ENCODE assay signal across 25 cellular contexts in genomic region chr7:102181517-102181916, GRCh38.
DNase-seq lines count a peak whose midpoint lies in the region; ATAC-seq, FAIRE-seq and TF ChIP-seq lines count a peak whose summit lies in the region.
"Had no signal": no experiment of that assay in that cellular context is flagged by ENCODE, and none has a peak within 500 bp of the region (broad histone marks: within the 10 kb centered on the region; RNA-seq: fewer than 3 reads in every experiment).

No MANE protein-coding gene starts in this region.

- DNase-seq in HCT116 (ENCODE audit: low read depth, low spot score), result no peak
- DNase-seq in SK-N-SH, result no peak
- no peak for DNase-seq in K562 (ENCODE audit: extremely low read depth in 1 of 4, low spot score in 3 of 4)
- no peak for DNase-seq in gastrocnemius medialis
- no peak for DNase-seq in CD8-positive, alpha-beta T cell
- DNase-seq in activated naive CD8-positive, alpha-beta T cell treated with anti-CD3 and anti-CD28 coated beads, Interleukin-2, amount 50 U/mL, for 24 hours, result no peak
- DNase-seq: 8988T; ACHN; BE2C; C1 segment of cervical spinal cord; Caco-2; Calu3; CD4-positive, alpha-beta memory T cell; CD4-positive, CD25-positive, alpha-beta regulatory T cell; DMS79 treated with DMSO at 0.1 percent for 48 hours; GF-D8 had no signal

- CTCF ChIA-PET in HCT116 (lab: Charles Lee) (no interaction called here), SK-N-SH (lab: Yijun Ruan, JAX) (interaction anchor here (1.5 kb wide), 1 partner anchor 579 kb away, joined by 4 read pairs; no protein-coding TSS in a partner anchor), K562 (lab: Yijun Ruan, JAX; ENCODE audit: low intra/inter-chr PET ratio) (no interaction called here)
- CTCF ChIA-PET in CD8-positive, alpha-beta T cell (lab: Charles Lee), result no interaction called here

- H3K4me3 ChIP-seq in HCT116 (replicated peaks in 1 of 2; ENCODE audit: low read depth in 1 of 2, low read length in 2 of 2) (no peak overlapping the region), SK-N-SH (ENCODE audit: low read depth in 2 of 2, low read length in 1 of 2) (no peak overlapping the region), K562 (no peak overlapping the region), gastrocnemius medialis (no peak overlapping the region)
- no peak overlapping the region for H3K4me3 ChIP-seq in CD8-positive, alpha-beta T cell (ENCODE audit: low read depth, low read length)
- H3K4me3 ChIP-seq: BLaER1 had no signal

- H3K4me2 ChIP-seq in HCT116 (ENCODE audit: low read length) (no peak overlapping the region), SK-N-SH (no peak overlapping the region), K562 (ENCODE audit: insufficient read depth, low read length) (no peak overlapping the region)
- H3K4me2 ChIP-seq: BLaER1 had no signal

- H3K9me3 ChIP-seq in HCT116 (ENCODE audit: control insufficient read depth in 1 of 2, insufficient read depth in 1 of 2, low read depth in 1 of 2, low read length in 2 of 2) (no peaks in the 10 kb centered on the region), SK-N-SH (no peaks in the 10 kb centered on the region), K562 (replicated peaks; ENCODE audit: control insufficient read depth, insufficient read depth, low read depth, low read length) (no peaks in the 10 kb centered on the region), gastrocnemius medialis (no peaks in the 10 kb centered on the region)
- no peaks in the 10 kb centered on the region for H3K9me3 ChIP-seq in CD8-positive, alpha-beta T cell (ENCODE audit: low read length)
- H3K9me3 ChIP-seq: BE2C, BLaER1, Caco-2 had no signal

- RAD21 ChIA-PET in HCT116 (lab: Charles Lee; ENCODE audit: low non-redundant PET in 1 of 2, low total read pairs in 2 of 2, uncharacterized antibody in 2 of 2, unreplicated experiment in 2 of 2), result no interaction called here

- H3K79me2 ChIP-seq in HCT116 (ENCODE audit: insufficient read depth, low read length) (no peaks in the 10 kb centered on the region), SK-N-SH (ENCODE audit: insufficient read depth) (no peaks in the 10 kb centered on the region), K562 (ENCODE audit: control insufficient read depth, insufficient read depth, low read length) (no peaks in the 10 kb centered on the region)

- no peak for TF ChIP-seq CTCF in HCT116 (IDR thresholded peaks at IDR 0.05 in 2 of 3, conservative IDR thresholded peaks at IDR 0.05 in 1 of 3; ENCODE audit: borderline replicate concordance in 1 of 3, insufficient read depth in 1 of 3, low read depth in 2 of 3, low read length in 2 of 3)
- no peak for TF ChIP-seq CTCF in SK-N-SH (IDR thresholded peaks at IDR 0.05)
- TF ChIP-seq CTCF in K562 (IDR thresholded peaks at IDR 0.05 in 2 of 3, conservative IDR thresholded peaks at IDR 0.05 in 1 of 3; ENCODE audit: insufficient read depth in 2 of 3, low read depth in 1 of 3, low read length in 3 of 3), result no peak
- TF ChIP-seq CTCF in gastrocnemius medialis (IDR thresholded peaks at IDR 0.05 in 4 of 5, conservative IDR thresholded peaks at IDR 0.05 in 1 of 5), result no peak
- TF ChIP-seq CTCF in CD8-positive, alpha-beta T cell (IDR thresholded peaks at IDR 0.05), result no peak

- WGBS in SK-N-SH (ENCODE audit: low lambda C conversion rate), result 77% methylated on average over 8 of the region's 8 CpGs
- 98% methylated on average over 8 of the region's 8 CpGs for WGBS in K562 (ENCODE audit: insufficient coverage, low coverage, missing lambda C conversion rate)

- no peak overlapping the region for H3K27ac ChIP-seq in HCT116 (ENCODE audit: low read depth, low read length)
- H3K27ac ChIP-seq in SK-N-SH (ENCODE audit: low read depth in 2 of 2, low read length in 1 of 2), result no peak overlapping the region
- H3K27ac ChIP-seq in K562 (ENCODE audit: extremely low read depth, low read depth, low read length), result no peak overlapping the region
- H3K27ac ChIP-seq in gastrocnemius medialis, result peak overlapping the region; percentile 52 to 81 (median 70)
- no peak overlapping the region for H3K27ac ChIP-seq in CD8-positive, alpha-beta T cell (ENCODE audit: low read depth, low read length)
- H3K27ac ChIP-seq: BLaER1 had no signal

- no peaks in the 10 kb centered on the region for H3K27me3 ChIP-seq in HCT116 (ENCODE audit: insufficient read depth, low read length)
- no peaks in the 10 kb centered on the region for H3K27me3 ChIP-seq in SK-N-SH (ENCODE audit: insufficient read depth)
- no peaks in the 10 kb centered on the region for H3K27me3 ChIP-seq in K562 (ENCODE audit: control insufficient read depth in 2 of 2, insufficient read depth in 2 of 2, low read length in 2 of 2)
- H3K27me3 ChIP-seq in gastrocnemius medialis, result no peaks in the 10 kb centered on the region
- no peaks in the 10 kb centered on the region for H3K27me3 ChIP-seq in CD8-positive, alpha-beta T cell (ENCODE audit: insufficient read depth, low read length)
- H3K27me3 ChIP-seq: BE2C, BLaER1 had no signal

- FAIRE-seq in K562 (lab: Jason Lieb, UNC), result peak; percentile 19
- FAIRE-seq: A204.1, D721Med, G401.6, GM12892, GM18507 had no signal

- POLR2A ChIA-PET in HCT116 (lab: Charles Lee), result no interaction called here
- POLR2A ChIA-PET in SK-N-SH (lab: Yijun Ruan, JAX), result no interaction called here
- POLR2A ChIA-PET in K562 (lab: Yijun Ruan, JAX), result interaction anchor here (0.8 kb wide), 1 partner anchor 9 kb away, joined by 3 read pairs; no protein-coding TSS in a partner anchor
- POLR2A ChIA-PET in CD8-positive, alpha-beta T cell (lab: Charles Lee), result no interaction called here

- no peaks in the 10 kb centered on the region for H3K27me3 Mint-ChIP-seq in CD8-positive, alpha-beta T cell (ENCODE audit: low read depth)
- H3K27me3 Mint-ChIP-seq in activated naive CD8-positive, alpha-beta T cell treated with anti-CD3 and anti-CD28 coated beads, Interleukin-2, amount 50 U/mL, for 24 hours, result no peaks in the 10 kb centered on the region
- H3K27me3 Mint-ChIP-seq: CD4-positive, alpha-beta memory T cell; CD4-positive, CD25-positive, alpha-beta regulatory T cell had no signal

- H3K27ac Mint-ChIP-seq in CD8-positive, alpha-beta T cell, result no peak overlapping the region
- no peak overlapping the region for H3K27ac Mint-ChIP-seq in activated naive CD8-positive, alpha-beta T cell treated with anti-CD3 and anti-CD28 coated beads, Interleukin-2, amount 50 U/mL, for 24 hours
- H3K27ac Mint-ChIP-seq: CD14-positive monocyte; CD4-positive, alpha-beta memory T cell; CD4-positive, CD25-positive, alpha-beta regulatory T cell had no signal

- no peaks in the 10 kb centered on the region for H3K4me1 Mint-ChIP-seq in CD8-positive, alpha-beta T cell (ENCODE audit: low read depth)
- H3K4me1 Mint-ChIP-seq in activated naive CD8-positive, alpha-beta T cell treated with anti-CD3 and anti-CD28 coated beads, Interleukin-2, amount 50 U/mL, for 24 hours, result no peaks in the 10 kb centered on the region
- H3K4me1 Mint-ChIP-seq: CD14-positive monocyte; CD4-positive, alpha-beta memory T cell; CD4-positive, CD25-positive, alpha-beta regulatory T cell had no signal

- H2AFZ ChIP-seq in HCT116 (ENCODE audit: low read depth, low read length, poor library complexity, severe bottlenecking) (no peak overlapping the region), SK-N-SH (ENCODE audit: low read depth) (no peak overlapping the region), K562 (ENCODE audit: low read depth, low read length) (no peak overlapping the region)

- H3K9me2 ChIP-seq in HCT116 (ENCODE audit: insufficient read depth) (no peaks in the 10 kb centered on the region), SK-N-SH (no peaks in the 10 kb centered on the region)

- TSS peak; percentile 21 for BruUV-seq in HCT116 (replicated peaks; lab: Mats Ljungman, UMichigan)
- BruUV-seq in K562 (replicated peaks; lab: Mats Ljungman, UMichigan), result no TSS peak

- TF ChIP-seq EP300 in SK-N-SH (IDR thresholded peaks at IDR 0.05; ENCODE audit: borderline replicate concordance in 1 of 2, low read depth in 1 of 2, low read length in 1 of 2), result peak in 1 of 2 experiments; percentile 56; a peak in 1 of 4 replicates
- TF ChIP-seq EP300 in K562 (IDR thresholded peaks at IDR 0.05; ENCODE audit: low read length), result no peak

- ATAC-seq in HCT116 (no peak), K562 (no peak), gastrocnemius medialis (no peak), HG02973 (IDR thresholded peaks at IDR 0.05; ENCODE audit: unreplicated experiment) (no peak), HG03442 (IDR thresholded peaks at IDR 0.05; ENCODE audit: unreplicated experiment) (no peak)
- no peak for ATAC-seq in CD8-positive, alpha-beta T cell
- no peak for ATAC-seq in activated naive CD8-positive, alpha-beta T cell treated with anti-CD3 and anti-CD28 coated beads, Interleukin-2, amount 50 U/mL, for 24 hours

- peaks cover 64% of the 10 kb centered on the region for H3K36me3 Mint-ChIP-seq in CD8-positive, alpha-beta T cell
- peaks cover 7% of the 10 kb centered on the region for H3K36me3 Mint-ChIP-seq in activated naive CD8-positive, alpha-beta T cell treated with anti-CD3 and anti-CD28 coated beads, Interleukin-2, amount 50 U/mL, for 24 hours (ENCODE audit: low read depth)

- no peaks in the 10 kb centered on the region for H3F3A ChIP-seq in SK-N-SH (replicated peaks; ENCODE audit: insufficient read depth)

- H3K4me1 ChIP-seq in HCT116 (ENCODE audit: control insufficient read depth in 1 of 2, insufficient read depth in 2 of 2, low read length in 2 of 2) (no peaks in the 10 kb centered on the region), SK-N-SH (ENCODE audit: control insufficient read depth in 1 of 2, insufficient read depth in 2 of 2, low read depth in 1 of 2, low read length in 1 of 2) (peaks cover 0 to 4% of the 10 kb centered on the region in 2 experiments; a peak in 1 of 4 replicates), K562 (replicated peaks in 1 of 2; ENCODE audit: control insufficient read depth in 2 of 2, insufficient read depth in 2 of 2, low read length in 2 of 2) (no peaks in the 10 kb centered on the region), gastrocnemius medialis (peaks cover 12 to 14% of the 10 kb centered on the region in 2 donors)
- H3K4me1 ChIP-seq in CD8-positive, alpha-beta T cell (ENCODE audit: insufficient read depth, low read length), result no peaks in the 10 kb centered on the region
- H3K4me1 ChIP-seq: BE2C, BLaER1, Caco-2 had no signal

- intact Hi-C loops in HCT116 (cut with micrococcal nuclease) (no loop called here), K562 (cut with micrococcal nuclease) (no loop called here), gastrocnemius medialis (cut with DNase I; ENCODE audit: low total_unique reads) (loop anchor here (10.0 kb wide), 1 partner anchor 87 kb away; no protein-coding TSS in a partner anchor)
- intact Hi-C loops in CD8-positive, alpha-beta T cell (cut with DNase I, micrococcal nuclease), result no loop called here

- H3K9me3 Mint-ChIP-seq in CD8-positive, alpha-beta T cell, result no peaks in the 10 kb centered on the region
- no peaks in the 10 kb centered on the region for H3K9me3 Mint-ChIP-seq in activated naive CD8-positive, alpha-beta T cell treated with anti-CD3 and anti-CD28 coated beads, Interleukin-2, amount 50 U/mL, for 24 hours
- H3K9me3 Mint-ChIP-seq: CD14-positive monocyte; CD4-positive, alpha-beta memory T cell had no signal

- H3K9ac ChIP-seq in HCT116 (ENCODE audit: low read length) (no peak overlapping the region), SK-N-SH (no peak overlapping the region), K562 (ENCODE audit: insufficient read depth in 1 of 2, low read depth in 2 of 2, low read length in 2 of 2) (no peak overlapping the region)
- H3K9ac ChIP-seq: BLaER1 had no signal

- in situ Hi-C loops in K562 (cut with MboI) (no loop called here), gastrocnemius medialis (cut with MboI; ENCODE audit: low sequenced_read_pairs in 4 of 4) (no loop called here)

- H3K9me1 ChIP-seq in K562 (ENCODE audit: control insufficient read depth, insufficient read depth, low read length), result no peaks in the 10 kb centered on the region

- no peak for TF ChIP-seq POLR2A in HCT116 (IDR thresholded peaks at IDR 0.05; ENCODE audit: borderline replicate concordance, extremely low read depth, insufficient read depth, insufficient read length)
- TF ChIP-seq POLR2A in K562 (conservative IDR thresholded peaks at IDR 0.05), result no peak
- no peak for TF ChIP-seq POLR2A in gastrocnemius medialis (IDR thresholded peaks at IDR 0.05)

- H3K36me3 ChIP-seq in HCT116 (ENCODE audit: control insufficient read depth in 1 of 2, insufficient read depth in 2 of 2, low read length in 2 of 2) (no peaks in the 10 kb centered on the region; a peak in 1 of 4 replicates), SK-N-SH (replicated peaks in 1 of 2; ENCODE audit: control insufficient read depth in 1 of 2, insufficient read depth in 2 of 2, low read length in 1 of 2) (peaks cover 14 to 33% of the 10 kb centered on the region in 2 experiments), K562 (ENCODE audit: control insufficient read depth, insufficient read depth, low read length) (peaks cover 45% of the 10 kb centered on the region; the same call in 2 of the 3 replicates), gastrocnemius medialis (peaks cover 0 to 13% of the 10 kb centered on the region in 2 donors)
- no peaks in the 10 kb centered on the region for H3K36me3 ChIP-seq in CD8-positive, alpha-beta T cell (ENCODE audit: insufficient read depth, low read length)

- TF ChIP-seq RAD21 in HCT116 (IDR thresholded peaks at IDR 0.05; ENCODE audit: low read depth), result no peak
- TF ChIP-seq RAD21 in SK-N-SH (IDR thresholded peaks at IDR 0.05; ENCODE audit: low read length), result no peak
- TF ChIP-seq RAD21 in K562 (CRISPR knock-in tag; conservative IDR thresholded peaks at IDR 0.05 in 1 of 2, IDR thresholded peaks at IDR 0.05 in 1 of 2), result no peak

- H3K4me3 Mint-ChIP-seq in CD8-positive, alpha-beta T cell, result no peak overlapping the region
- no peak overlapping the region for H3K4me3 Mint-ChIP-seq in activated naive CD8-positive, alpha-beta T cell treated with anti-CD3 and anti-CD28 coated beads, Interleukin-2, amount 50 U/mL, for 24 hours
- H3K4me3 Mint-ChIP-seq: CD14-positive monocyte; CD4-positive, alpha-beta memory T cell; CD4-positive, CD25-positive, alpha-beta regulatory T cell had no signal

- H4K20me1 ChIP-seq in HCT116 (ENCODE audit: insufficient read depth), result no peaks in the 10 kb centered on the region
- H4K20me1 ChIP-seq in SK-N-SH (ENCODE audit: insufficient read depth), result no peaks in the 10 kb centered on the region
- no peaks in the 10 kb centered on the region for H4K20me1 ChIP-seq in K562 (replicated peaks; ENCODE audit: control insufficient read depth, insufficient read depth, low read length)

Comparison
In these comparisons a context has a peak if more than half of its experiments do, and no peak if none do; other contexts are left out.
1. H3K27ac ChIP-seq: peak in gastrocnemius medialis (4 of 4); none in HCT116 (single experiment), SK-N-SH (0 of 2), K562 (single experiment) and CD8-positive, alpha-beta T cell (single experiment).